ENCODE assay signal across 8 cellular contexts in the genomic region with DNA sequence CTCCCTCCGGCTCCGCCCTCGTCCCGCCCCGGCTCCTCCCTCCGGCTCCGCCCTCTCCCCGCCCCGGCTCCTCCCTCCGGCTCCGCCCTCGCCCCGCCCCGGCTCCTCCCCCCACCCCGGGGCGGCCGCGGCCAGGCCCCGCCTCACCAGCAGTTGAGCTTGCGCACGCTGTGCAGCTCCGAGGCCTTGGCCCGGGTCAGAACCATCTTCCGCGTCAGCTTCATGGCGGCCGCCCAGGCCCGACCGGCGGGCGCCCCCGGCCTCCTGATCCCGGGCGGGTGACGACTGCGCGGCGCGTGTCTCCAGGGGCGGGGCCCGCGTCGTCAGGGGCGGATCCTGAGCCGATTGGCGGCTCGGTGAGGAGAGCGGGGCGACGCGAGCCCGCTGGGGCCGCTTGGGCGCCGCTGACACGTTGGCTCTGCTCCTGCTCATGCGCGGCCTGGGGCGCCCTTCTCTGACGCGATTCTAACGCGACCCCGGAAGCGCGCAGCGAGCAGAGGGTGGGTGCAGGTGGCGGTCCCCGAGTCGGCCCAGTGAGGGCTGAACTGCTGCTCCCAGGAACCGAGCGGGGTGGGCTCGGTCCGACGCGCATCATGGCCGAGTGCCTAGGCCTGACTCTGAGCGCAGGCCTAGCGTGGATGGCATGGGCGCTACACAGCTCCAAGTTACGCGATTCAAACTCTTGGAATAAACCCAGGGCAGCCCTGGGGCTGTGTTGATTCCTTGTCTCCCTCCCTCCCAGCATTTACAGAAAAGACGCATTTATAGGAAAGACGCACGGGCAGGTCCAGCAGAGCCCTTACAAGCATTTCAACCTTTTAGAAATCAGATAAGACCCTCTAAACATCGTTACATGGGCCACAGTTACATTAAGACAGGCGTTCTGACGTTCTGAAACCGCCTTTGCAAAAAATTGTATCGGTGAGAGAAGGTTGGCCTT. TPM values are rescaled to one million over a fixed set of nuclear protein-coding genes. Genes with fewer than 3 reads are reported as not detected.
DNase-seq lines count a peak whose midpoint lies in the region; ATAC-seq and TF ChIP-seq lines count a peak whose summit lies in the region.

A gene (minus strand): TSS at position 420 of the 940 bp plus-strand sequence. CDS start 196 bp downstream, at position 224.

- no peaks in the 10 kb centered on the region for H3K9me3 ChIP-seq in Panc1 (ENCODE audit: control insufficient read depth, insufficient read depth, low read depth, low read length)
- no peaks in the 10 kb centered on the region for H3K9me3 ChIP-seq in muscle layer of colon (ENCODE audit: low read length)

- peak within 1 kb of the TSS; percentile 95 for H3K4me2 ChIP-seq in KMS-11

- peak within 1 kb of the TSS; percentile 86 for H3K4me3 Mint-ChIP-seq in activated T-cell treated with anti-CD3 and anti-CD28 coated beads, Interleukin-2, amount 50 U/mL, for 4 hours

- POLR2A ChIA-PET in Panc1 (lab: Charles Lee), result interaction anchor here (0.5 to 0.6 kb wide), 2 partner anchors 76 to 106 kb away, joined by 3 to 5 read pairs; no protein-coding TSS in a partner anchor

- BruUV-seq in Panc1 (replicated peaks; lab: Mats Ljungman, UMichigan), result TSS peak; percentile 93

- no peaks in the 10 kb centered on the region for H3K79me2 ChIP-seq in KMS-11 (ENCODE audit: insufficient read depth, low read depth)

- peaks cover 3% of the 10 kb centered on the region for H3K36me3 Mint-ChIP-seq in activated T-cell treated with anti-CD3 and anti-CD28 coated beads, Interleukin-2, amount 50 U/mL, for 4 hours (ENCODE audit: insufficient read depth)

- no peak for TF ChIP-seq CTCF in KMS-11 (conservative IDR thresholded peaks at IDR 0.05; ENCODE audit: low read depth, low read length)
- TF ChIP-seq CTCF in Panc1 (IDR thresholded peaks at IDR 0.05), result no peak

- no peaks in the 10 kb centered on the region for H3K36me3 ChIP-seq in KMS-11 (ENCODE audit: insufficient read depth)
- no peaks in the 10 kb centered on the region for H3K36me3 ChIP-seq in Panc1 (ENCODE audit: control insufficient read depth, insufficient read depth, low read length)
- peaks cover 9% of the 10 kb centered on the region for H3K36me3 ChIP-seq in muscle layer of colon (ENCODE audit: insufficient read depth, low read length)

- CTCF ChIA-PET in Panc1 (lab: Charles Lee), result interaction anchor here (0.6 kb wide), 2 partner anchors 14 to 1349 kb away, joined by 3 to 12 read pairs; a partner anchor contains a TSS

- H3K4me1 Mint-ChIP-seq in activated T-cell treated with anti-CD3 and anti-CD28 coated beads, Interleukin-2, amount 50 U/mL, for 4 hours (ENCODE audit: low read depth), result peaks cover 20% of the 10 kb centered on the region

- intact Hi-C loops in Panc1 (cut with micrococcal nuclease; ENCODE audit: unreplicated experiment), result no loop called here

- peak within 1 kb of the TSS; percentile 43 for H2AFZ ChIP-seq in KMS-11 (ENCODE audit: low read depth)

- H3K27me3 ChIP-seq in KMS-11 (ENCODE audit: insufficient read depth, low read depth) (peaks cover 18% of the 10 kb centered on the region; the same call in 1 of the 2 replicates), Panc1 (ENCODE audit: control insufficient read depth, insufficient read depth, low read length) (no peaks in the 10 kb centered on the region), muscle layer of colon (ENCODE audit: control insufficient read depth in 1 of 2, insufficient read depth in 2 of 2, low read length in 2 of 2) (no peaks in the 10 kb centered on the region)

- peak within 1 kb of the TSS; percentile 95 for H3K27ac ChIP-seq in KMS-11
- H3K27ac ChIP-seq in Panc1 (ENCODE audit: low read length), result peak within 1 kb of the TSS; percentile 96
- peak within 1 kb of the TSS; percentile 98 for H3K27ac ChIP-seq in muscle layer of colon (ENCODE audit: low read depth, low read length)

- peak; percentile 88 for DNase-seq in DMS79 (lab: John Stamatoyannopoulos, UW)
- DNase-seq in Panc1 (ENCODE audit: low read depth, low spot score), result peak; percentile 33
- DNase-seq in activated T-cell treated with anti-CD3 and anti-CD28 coated beads, Interleukin-2, amount 50 U/mL, for 4 hours, result peak; percentile 92
- DNase-seq in stimulated activated CD8-positive, alpha-beta memory T cell treated with anti-CD3 and anti-CD28 coated beads, Interleukin-7, amount 100 ng/mL, for 1 hour (ENCODE audit: low read depth in 2 of 2), result peak; percentile 88 to 89

- H3K4me3 ChIP-seq in KMS-11 (IDR thresholded peaks at IDR 0.05; ENCODE audit: insufficient read depth, low read depth, low read length), result peak within 1 kb of the TSS; percentile 37
- H3K4me3 ChIP-seq in Panc1 (ENCODE audit: low read depth in 2 of 2, low read length in 2 of 2), result peak within 1 kb of the TSS; percentile 83 to 86
- peak within 1 kb of the TSS; percentile 72 to 82 for H3K4me3 ChIP-seq in muscle layer of colon (ENCODE audit: low read depth in 1 of 2, low read length in 2 of 2)

- peak within 1 kb of the TSS; percentile 88 for H3K9ac ChIP-seq in KMS-11
- H3K9ac ChIP-seq in muscle layer of colon (ENCODE audit: low read length), result peak within 1 kb of the TSS; percentile 79

- peak; percentile 90 for ATAC-seq in GM21786 (IDR thresholded peaks at IDR 0.05; ENCODE audit: unreplicated experiment)
- ATAC-seq in Panc1, result peak; percentile 97
- ATAC-seq in activated T-cell treated with anti-CD3 and anti-CD28 coated beads, Interleukin-2, amount 50 U/mL, for 4 hours, result peak; percentile 94 to 96
- ATAC-seq in esophagus mucosa, result peak; percentile 91

- H4K20me1 ChIP-seq in KMS-11 (ENCODE audit: insufficient read depth), result no peaks in the 10 kb centered on the region

- no peaks in the 10 kb centered on the region for H3K9me3 Mint-ChIP-seq in activated T-cell treated with anti-CD3 and anti-CD28 coated beads, Interleukin-2, amount 50 U/mL, for 4 hours

- in situ Hi-C loops in Panc1 (cut with HindIII; ENCODE audit: low pct_unique_long_range_greater_than_20kb, low sequenced_read_pairs), result no loop called here

- no peaks in the 10 kb centered on the region for H3K27me3 Mint-ChIP-seq in activated T-cell treated with anti-CD3 and anti-CD28 coated beads, Interleukin-2, amount 50 U/mL, for 4 hours (ENCODE audit: low read depth)

- H3K4me1 ChIP-seq in KMS-11 (ENCODE audit: low read depth, poor library complexity, severe bottlenecking) (peaks cover 17% of the 10 kb centered on the region), Panc1 (ENCODE audit: control insufficient read depth, insufficient read depth, low read length) (peaks cover 4% of the 10 kb centered on the region; the same call in 1 of the 2 replicates), muscle layer of colon (ENCODE audit: insufficient read depth, low read length) (peaks cover 16% of the 10 kb centered on the region)

RNA-seq across cellular contexts. Expression of the gene that starts here (rescaled TPM):
- total RNA-seq in Panc1 (2021; ENCODE audit: unreplicated experiment) (11.8 TPM), esophagus mucosa (7.1 TPM)
- polyA plus RNA-seq in Panc1 (2012; ENCODE audit: insufficient read length), result 21.0 TPM
- total RNA-seq in activated T-cell treated with anti-CD3 and anti-CD28 coated beads, Interleukin-2, amount 50 U/mL, for 4 hours, result 10 to 100 TPM; 30.2 to 32.7 (median 30.5) TPM

Comparison
In these comparisons a context has a peak if more than half of its experiments do, and no peak if none do; other contexts are left out.
1. Peak in every context shown above with its lines: DNase-seq, ATAC-seq, H3K4me3 ChIP-seq and H3K27ac ChIP-seq.
2. DNase-seq: peak in every context shown above with its lines; median percentile 92 in activated T-cell treated with anti-CD3 and anti-CD28 coated beads, Interleukin-2, amount 50 U/mL, for 4 hours; 88 in stimulated activated CD8-positive, alpha-beta memory T cell treated with anti-CD3 and anti-CD28 coated beads, Interleukin-7, amount 100 ng/mL, for 1 hour; 88 in DMS79; 33 in Panc1.